Comparison of ENCODE assay signal across 8 cellular contexts in genomic region chr16:89093602-89094251, GRCh38. TPM values are rescaled to one million over a fixed set of nuclear protein-coding genes. Genes with fewer than 3 reads are reported as not detected.
DNase-seq lines count a peak whose midpoint lies in the region; ATAC-seq and TF ChIP-seq lines count a peak whose summit lies in the region.

Gene ACSF3 (plus strand): TSS chr16:89093852. CDS start chr16:89100682, 6,830 bp downstream.

- H3K4me3 ChIP-seq in fibroblast of villous mesenchyme (ENCODE audit: low read depth, low read length): peak within 1 kb of the TSS; percentile 62
- H3K4me3 ChIP-seq in stomach smooth muscle (ENCODE audit: low read length in 2 of 2): peak within 1 kb of the TSS; percentile 83

- H3K36me3 ChIP-seq in stomach smooth muscle (ENCODE audit: control insufficient read depth in 2 of 2, insufficient read depth in 2 of 2, low read length in 2 of 2): peaks cover 0 to 2% of the 10 kb centered on the region in 2 donors

- H3K27ac Mint-ChIP-seq in HFFc6 (peak within 1 kb of the TSS; percentile 84), neural crest cell (ENCODE audit: unreplicated experiment) (peak within 1 kb of the TSS; percentile 54)

- peak within 1 kb of the TSS; percentile 99 for H3K4me3 Mint-ChIP-seq in HFFc6
- H3K4me3 Mint-ChIP-seq in neural crest cell: peak within 1 kb of the TSS; percentile 92

- peaks cover 23% of the 10 kb centered on the region for H3K27me3 Mint-ChIP-seq in HFFc6 (ENCODE audit: insufficient read depth)
- H3K27me3 Mint-ChIP-seq in neural crest cell (ENCODE audit: low read depth): peaks cover 42% of the 10 kb centered on the region

- H3K4me1 ChIP-seq in stomach smooth muscle (ENCODE audit: control insufficient read depth, insufficient read depth, low read length): peaks cover 13% of the 10 kb centered on the region

- no peaks in the 10 kb centered on the region for H3K9me3 Mint-ChIP-seq in HFFc6
- H3K9me3 Mint-ChIP-seq in neural crest cell: no peaks in the 10 kb centered on the region

- H3K4me1 Mint-ChIP-seq in HFFc6 (ENCODE audit: low read depth) (peaks cover 13% of the 10 kb centered on the region), neural crest cell (peaks cover 42% of the 10 kb centered on the region)

- no peak for ATAC-seq in HG03135 (IDR thresholded peaks at IDR 0.05; ENCODE audit: unreplicated experiment)

- H3K9me3 ChIP-seq in stomach smooth muscle (ENCODE audit: control insufficient read depth in 2 of 2, low read length in 2 of 2): no peaks in the 10 kb centered on the region

- DNase-seq in GDM1 (lab: John Stamatoyannopoulos, UW) (peak; percentile 46), HFFc6 (peak; percentile 7), RPMI7951 (ENCODE audit: low read depth) (peak; percentile 61), fibroblast of villous mesenchyme (ENCODE audit: low read depth) (peak; percentile 51), neural crest cell (ENCODE audit: low read depth, low spot score) (peak; percentile 41)
- peak; percentile 87 for DNase-seq in activated effector memory CD4-positive, alpha-beta T cell treated with anti-CD3 and anti-CD28 coated beads, Interleukin-2, amount 50 U/mL, for 16 hours

- TF ChIP-seq CTCF in HFFc6 (IDR thresholded peaks at IDR 0.05) (no peak), fibroblast of villous mesenchyme (IDR thresholded peaks at IDR 0.05; ENCODE audit: insufficient read depth, low read depth, low read length) (no peak), neural crest cell (conservative IDR thresholded peaks at IDR 0.05) (no peak)

- peaks cover 24% of the 10 kb centered on the region in 2 donors for H3K27me3 ChIP-seq in stomach smooth muscle (ENCODE audit: control insufficient read depth in 1 of 2, insufficient read depth in 2 of 2, low read length in 2 of 2)

- no peak within 1 kb of the TSS for H3K27ac ChIP-seq in stomach smooth muscle (ENCODE audit: low read length)

- H3K36me3 Mint-ChIP-seq in HFFc6 (ENCODE audit: low read depth) (no peaks in the 10 kb centered on the region), neural crest cell (ENCODE audit: low read depth) (no peaks in the 10 kb centered on the region)

- H3K9ac ChIP-seq in stomach smooth muscle (ENCODE audit: low read length in 2 of 2): peak within 1 kb of the TSS; percentile 66 to 85

RNA-seq across cellular contexts. Expression of gene ACSF3, which starts in this region (rescaled TPM):
- 10 to 100 TPM; 18.4 to 24.2 (median 21.2) TPM for total RNA-seq in HFFc6 (2021; fragmentation: NEBNext Ultra II Directional; extraction: Animal tissue kit (Norgen Biotek cat#: 25700))
- total RNA-seq in RPMI7951 (2014; rRNA removed; shearing (Covaris generic)): 10.8 and 12.8 TPM in 2 replicates
- total RNA-seq in fibroblast of villous mesenchyme (20.7 and 22.9 TPM in 2 replicates), neural crest cell (25.1 and 31.0 TPM in 2 replicates)

Comparison
In these comparisons a context has a peak if more than half of its experiments do, and no peak if none do; other contexts are left out.
1. DNase-seq: peak in every context shown above with its lines; median percentile 87 in activated effector memory CD4-positive, alpha-beta T cell treated with anti-CD3 and anti-CD28 coated beads, Interleukin-2, amount 50 U/mL, for 16 hours; 61 in RPMI7951; 51 in fibroblast of villous mesenchyme; 46 in GDM1; 41 in neural crest cell; 7 in HFFc6.